ENCODE assay signal across 29 cellular contexts in the genomic region with DNA sequence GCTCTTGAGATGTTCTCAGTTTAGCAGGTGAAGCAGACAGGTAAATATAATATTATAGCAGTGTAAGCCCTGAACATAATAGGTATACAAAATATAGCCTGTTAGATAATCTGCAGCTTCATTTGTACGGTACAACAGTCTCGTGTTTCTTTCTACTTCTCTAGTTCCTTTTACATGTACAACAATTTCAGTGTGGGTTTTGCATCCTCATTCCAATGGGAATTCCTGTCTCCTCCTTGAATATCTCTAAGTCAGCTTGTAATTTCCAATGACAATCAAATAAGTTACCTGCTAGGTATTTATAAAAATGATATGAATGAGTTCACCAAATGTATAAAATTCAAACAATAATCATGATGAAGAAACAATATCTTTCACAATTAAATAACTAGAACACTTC.
DNase-seq lines count a peak whose midpoint lies in the region; ATAC-seq and TF ChIP-seq lines count a peak whose summit lies in the region.
"Had no signal": no experiment of that assay in that cellular context is flagged by ENCODE, and none has a peak within 500 bp of the region (broad histone marks: within the 10 kb centered on the region; RNA-seq: fewer than 3 reads in every experiment).

No MANE protein-coding gene starts in this region.

- H3K9ac ChIP-seq in neural cell (ENCODE audit: low read length): no peak overlapping the region
- H3K9ac ChIP-seq: BLaER1; BLaER1 treated with 17β-estradiol and CSF1 and Interleukin-3, amounts not matched to agents 10 nM and 100 nM had no signal

- ATAC-seq in GM18511 (IDR thresholded peaks at IDR 0.05; ENCODE audit: unreplicated experiment): no peak
- ATAC-seq: A549; CD8-positive, alpha-beta T cell had no signal

- no peaks in the 10 kb centered on the region for H3K36me3 ChIP-seq in neural cell (ENCODE audit: insufficient read depth, low read length)
- H3K36me3 ChIP-seq: BE2C; BLaER1; BLaER1 treated with 17β-estradiol and CSF1 and Interleukin-3, amounts not matched to agents 10 nM and 100 nM had no signal

- H3K4me3 ChIP-seq in neural cell (ENCODE audit: low read length): no peak overlapping the region
- H3K4me3 ChIP-seq: A549; BLaER1; BLaER1 treated with 17β-estradiol and CSF1 and Interleukin-3, amounts not matched to agents 10 nM and 100 nM had no signal

- TF ChIP-seq CTCF in VCaP (conservative IDR thresholded peaks at IDR 0.05) (no peak), neural cell (IDR thresholded peaks at IDR 0.05; ENCODE audit: poor library complexity, severe bottlenecking) (no peak)

- no peaks in the 10 kb centered on the region for H3F3A ChIP-seq in neural cell (ENCODE audit: insufficient read depth, low read length, poor library complexity, severe bottlenecking)

- no peaks in the 10 kb centered on the region for H3K79me2 ChIP-seq in neural cell (replicated peaks; ENCODE audit: insufficient read depth, low read length)

- no peak for TF ChIP-seq RAD21 in neural cell (conservative IDR thresholded peaks at IDR 0.05)

- peak overlapping the region; percentile 0 for H3K4me2 ChIP-seq in neural cell (ENCODE audit: low read length)
- H3K4me2 ChIP-seq: A549; BLaER1; BLaER1 treated with 17β-estradiol and CSF1 and Interleukin-3, amounts not matched to agents 10 nM and 100 nM had no signal

- DNase-seq in islet precursor cell: no peak
- DNase-seq: 8988T; ACHN; AML-193; BE2C; C1 segment of cervical spinal cord; Caco-2; Calu3; CD4-positive, alpha-beta memory T cell; CD4-positive, alpha-beta T cell; CD4-positive, CD25-positive, alpha-beta regulatory T cell; CD8-positive, alpha-beta memory T cell; CD8-positive, alpha-beta T cell; COR-L47; DMS 273 treated with DMSO at 0.1 percent for 48 hours; DMS153; DMS53; DMS79; DMS79 treated with DMSO at 0.1 percent for 48 hours; DND-41; EL had no signal

- H3K27ac ChIP-seq in VCaP (peak overlapping the region; percentile 49), neural cell (ENCODE audit: low read length) (peak overlapping the region; percentile 52)
- H3K27ac ChIP-seq: 22Rv1; A549; BLaER1; BLaER1 treated with 17β-estradiol and CSF1 and Interleukin-3, amounts not matched to agents 10 nM and 100 nM; C4-2B had no signal

- H3K27me3 ChIP-seq in neural cell (ENCODE audit: insufficient read depth, low read depth, low read length): no peaks in the 10 kb centered on the region
- H3K27me3 ChIP-seq: BE2C; BLaER1; BLaER1 treated with 17β-estradiol and CSF1 and Interleukin-3, amounts not matched to agents 10 nM and 100 nM had no signal

- peak; percentile 50 for TF ChIP-seq EP300 in neural cell (conservative IDR thresholded peaks at IDR 0.05; ENCODE audit: poor library complexity, severe bottlenecking)

- H2AFZ ChIP-seq in neural cell (ENCODE audit: low read depth, low read length): no peak overlapping the region

- H3K9me3 ChIP-seq in neural cell (ENCODE audit: low read length): no peaks in the 10 kb centered on the region
- H3K9me3 ChIP-seq: A549; BE2C; BLaER1; BLaER1 treated with 17β-estradiol and CSF1 and Interleukin-3, amounts not matched to agents 10 nM and 100 nM; Caco-2 had no signal

- H4K20me1 ChIP-seq in neural cell (ENCODE audit: insufficient read depth): no peaks in the 10 kb centered on the region
- H4K20me1 ChIP-seq: BLaER1; BLaER1 treated with 17β-estradiol and CSF1 and Interleukin-3, amounts not matched to agents 10 nM and 100 nM had no signal

- H3K9me2 ChIP-seq in neural cell (ENCODE audit: insufficient read depth, low read length): no peaks in the 10 kb centered on the region

TF ChIP-seq in neural cell, 6 proteins besides CTCF, POLR2A, EP300 and RAD21:
- TF ChIP-seq POLR2AphosphoS5 (IDR thresholded peaks at IDR 0.05): peak; percentile 56
- no peak for TF ChIP-seq MXI1 (conservative IDR thresholded peaks at IDR 0.05; ENCODE audit: poor library complexity, severe bottlenecking)
- no peak for TF ChIP-seq SMC3 (conservative IDR thresholded peaks at IDR 0.05; ENCODE audit: poor library complexity)
- no peak for TF ChIP-seq TAF1 (IDR thresholded peaks at IDR 0.05; ENCODE audit: low read depth)
- TF ChIP-seq, protein P1, sequence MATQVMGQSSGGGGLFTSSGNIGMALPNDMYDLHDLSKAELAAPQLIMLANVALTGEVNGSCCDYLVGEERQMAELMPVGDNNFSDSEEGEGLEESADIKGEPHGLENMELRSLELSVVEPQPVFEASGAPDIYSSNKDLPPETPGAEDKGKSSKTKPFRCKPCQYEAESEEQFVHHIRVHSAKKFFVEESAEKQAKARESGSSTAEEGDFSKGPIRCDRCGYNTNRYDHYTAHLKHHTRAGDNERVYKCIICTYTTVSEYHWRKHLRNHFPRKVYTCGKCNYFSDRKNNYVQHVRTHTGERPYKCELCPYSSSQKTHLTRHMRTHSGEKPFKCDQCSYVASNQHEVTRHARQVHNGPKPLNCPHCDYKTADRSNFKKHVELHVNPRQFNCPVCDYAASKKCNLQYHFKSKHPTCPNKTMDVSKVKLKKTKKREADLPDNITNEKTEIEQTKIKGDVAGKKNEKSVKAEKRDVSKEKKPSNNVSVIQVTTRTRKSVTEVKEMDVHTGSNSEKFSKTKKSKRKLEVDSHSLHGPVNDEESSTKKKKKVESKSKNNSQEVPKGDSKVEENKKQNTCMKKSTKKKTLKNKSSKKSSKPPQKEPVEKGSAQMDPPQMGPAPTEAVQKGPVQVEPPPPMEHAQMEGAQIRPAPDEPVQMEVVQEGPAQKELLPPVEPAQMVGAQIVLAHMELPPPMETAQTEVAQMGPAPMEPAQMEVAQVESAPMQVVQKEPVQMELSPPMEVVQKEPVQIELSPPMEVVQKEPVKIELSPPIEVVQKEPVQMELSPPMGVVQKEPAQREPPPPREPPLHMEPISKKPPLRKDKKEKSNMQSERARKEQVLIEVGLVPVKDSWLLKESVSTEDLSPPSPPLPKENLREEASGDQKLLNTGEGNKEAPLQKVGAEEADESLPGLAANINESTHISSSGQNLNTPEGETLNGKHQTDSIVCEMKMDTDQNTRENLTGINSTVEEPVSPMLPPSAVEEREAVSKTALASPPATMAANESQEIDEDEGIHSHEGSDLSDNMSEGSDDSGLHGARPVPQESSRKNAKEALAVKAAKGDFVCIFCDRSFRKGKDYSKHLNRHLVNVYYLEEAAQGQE (IDR thresholded peaks at IDR 0.05; ENCODE audit: borderline replicate concordance): peak; percentile 60
- no peak for TF ChIP-seq EZH2 (IDR thresholded peaks at IDR 0.05; ENCODE audit: borderline replicate concordance, insufficient read depth, low read length, poor library complexity, severe bottlenecking)
